In genomic region chr9:21095561-21095960, GRCh38 we compare ENCODE assay signal across 10 cellular contexts. TPM values are rescaled to one million over a fixed set of nuclear protein-coding genes. Genes with fewer than 3 reads are reported as not detected.
DNase-seq lines count a peak whose midpoint lies in the region; ATAC-seq and TF ChIP-seq lines count a peak whose summit lies in the region.
"Had no signal": no experiment of that assay in that cellular context is flagged by ENCODE, and none has a peak within 500 bp of the region (broad histone marks: within the 10 kb centered on the region; RNA-seq: fewer than 3 reads in every experiment).

No MANE protein-coding gene starts in this region.

- ATAC-seq in right cardiac atrium: no peak
- ATAC-seq in mucosa of descending colon: peak; percentile 30
- ATAC-seq in HG03457 (IDR thresholded peaks at IDR 0.05; ENCODE audit: unreplicated experiment): no peak

- H3K4me1 ChIP-seq in left ventricle myocardium inferior: peaks cover 18% of the 10 kb centered on the region
- H3K4me1 ChIP-seq in right cardiac atrium (ENCODE audit: control insufficient read depth, insufficient read depth, low read length): peaks cover 4% of the 10 kb centered on the region
- no peaks in the 10 kb centered on the region for H3K4me1 ChIP-seq in mucosa of descending colon (ENCODE audit: low read depth)

- H3K9me3 ChIP-seq in left ventricle myocardium inferior (replicated peaks) (no peaks in the 10 kb centered on the region), right cardiac atrium (ENCODE audit: control insufficient read depth, low read length) (no peaks in the 10 kb centered on the region), mucosa of descending colon (no peaks in the 10 kb centered on the region)
- H3K9me3 ChIP-seq: adrenal gland had no signal

- no peak for TF ChIP-seq CTCF in left ventricle myocardium inferior (IDR thresholded peaks at IDR 0.05; ENCODE audit: borderline replicate concordance)
- TF ChIP-seq CTCF in mucosa of descending colon (IDR thresholded peaks at IDR 0.05): no peak

- no peak overlapping the region for H3K4me3 ChIP-seq in left ventricle myocardium inferior
- no peak overlapping the region for H3K4me3 ChIP-seq in right cardiac atrium (ENCODE audit: low read length)
- no peak overlapping the region for H3K4me3 ChIP-seq in mucosa of descending colon

- intact Hi-C loops in left ventricle myocardium inferior (cut with micrococcal nuclease) (no loop called here), right cardiac atrium (cut with DNase I) (loop anchor here in 1 of 4 donors (10.0 kb wide), 1 partner anchor 61 kb away; the partner anchor contains the start of gene HACD4), mucosa of descending colon (cut with DNase I, micrococcal nuclease) (no loop called here)

- no peak for DNase-seq in left ventricle myocardium inferior
- no peak for DNase-seq in right cardiac atrium
- peak; percentile 13 for DNase-seq in amniotic epithelial cell (ENCODE audit: low read depth)
- DNase-seq in mucosa of descending colon: no peak
- DNase-seq in dedifferentiated amniotic fluid mesenchymal stem cell (ENCODE audit: extremely low spot score): no peak
- no peak for DNase-seq in superior temporal gyrus (ENCODE audit: extremely low spot score)
- no peak for DNase-seq in NCI-H146 (lab: John Stamatoyannopoulos, UW)
- DNase-seq: NCI-H526 had no signal

- H3K36me3 ChIP-seq in left ventricle myocardium inferior (no peaks in the 10 kb centered on the region), mucosa of descending colon (ENCODE audit: low read depth) (no peaks in the 10 kb centered on the region)
- H3K36me3 ChIP-seq: adrenal gland had no signal

- H3K27me3 ChIP-seq in left ventricle myocardium inferior (ENCODE audit: low read depth) (no peaks in the 10 kb centered on the region), right cardiac atrium (ENCODE audit: control insufficient read depth, insufficient read depth) (no peaks in the 10 kb centered on the region)
- H3K27me3 ChIP-seq: adrenal gland had no signal

- H3K27ac ChIP-seq in left ventricle myocardium inferior (replicated peaks): peak overlapping the region; percentile 74
- no peak overlapping the region for H3K27ac ChIP-seq in right cardiac atrium (ENCODE audit: low read length)

RNA-seq across cellular contexts. Expression of gene IFNB1, which starts 17.8 kb away (rescaled TPM):
- total RNA-seq in left ventricle myocardium inferior (not detected), right cardiac atrium (not detected), mucosa of descending colon (not detected)
- not detected for polyA plus RNA-seq in right cardiac atrium
- total RNA-seq: adrenal gland had no signal
- polyA plus RNA-seq: adrenal gland had no signal

RNA-seq across cellular contexts. Expression of gene IFNW1, which starts 46.1 kb away (rescaled TPM):
- total RNA-seq in left ventricle myocardium inferior (not detected), right cardiac atrium (not detected), mucosa of descending colon (not detected)
- polyA plus RNA-seq in right cardiac atrium: not detected
- total RNA-seq: adrenal gland had no signal
- polyA plus RNA-seq: adrenal gland had no signal
